21 cellular contexts compared by ENCODE assay signal in genomic region chrX:7318661-7319060, GRCh38.
"Had no signal": no experiment of that assay in that cellular context is flagged by ENCODE, and none has a peak within 500 bp of the region (broad histone marks: within the 10 kb centered on the region; RNA-seq: fewer than 3 reads in every experiment).

No MANE protein-coding gene starts in this region.

- H3K36me3 Mint-ChIP-seq: activated naive CD8-positive, alpha-beta T cell had no signal

- H3K4me3 ChIP-seq: coronary artery, mucosa of descending colon, skin epidermis, tibial artery, uterus had no signal

- H3K4me3 Mint-ChIP-seq: activated CD4-positive, alpha-beta T cell treated with anti-CD3 and anti-CD28 coated beads, Interleukin-2, amount 10 ng/mL, durations not matched to agents 7 days and 5 days; activated naive CD8-positive, alpha-beta T cell; activated T-cell treated with anti-CD3 and anti-CD28 coated beads, Interleukin-2, amount 50 U/mL, for 72 hours; naive thymus-derived CD4-positive, alpha-beta T cell; stimulated activated naive B cell treated with anti-CD40 and anti-IgM and Interleukin-4, amounts not matched to agents 10 μg/mL and 1 μg/mL and 100 μg/mL, for 72 hours had no signal

- ATAC-seq: activated T-cell treated with anti-CD3 and anti-CD28 coated beads, Interleukin-2, amount 50 U/mL, for 72 hours; mucosa of descending colon; naive thymus-derived CD4-positive, alpha-beta T cell; stimulated activated naive B cell treated with anti-CD40 and anti-IgM and Interleukin-4, amounts not matched to agents 10 μg/mL and 1 μg/mL and 100 μg/mL, for 72 hours had no signal

- DNase-seq: activated CD4-positive, alpha-beta T cell treated with anti-CD3 and anti-CD28 coated beads, Interleukin-2, amount 10 ng/mL, durations not matched to agents 7 days and 5 days; activated CD8-positive, alpha-beta memory T cell treated with anti-CD3 and anti-CD28 coated beads, Interleukin-2, amount 50 U/mL, for 48 hours; activated gamma-delta T cell; activated T-cell treated with anti-CD3 and anti-CD28 coated beads, Interleukin-2, amount 50 U/mL, for 72 hours; amniotic stem cell; central memory CD4-positive, alpha-beta T cell; effector CD8-positive, alpha-beta T cell; foreskin melanocyte; head of caudate nucleus; mucosa of descending colon; naive thymus-derived CD4-positive, alpha-beta T cell; stimulated activated CD4-positive, alpha-beta T cell treated with anti-CD3 and anti-CD28 coated beads, Interleukin-15, amount 100 ng/mL, for 24 hours; stimulated activated CD4-positive, alpha-beta T cell treated with anti-CD3 and anti-CD28 coated beads, Interleukin-4, amount 100 ng/mL, for 1 hour; stimulated activated naive B cell treated with anti-CD40 and anti-IgM and Interleukin-4, amounts not matched to agents 10 μg/mL and 1 μg/mL and 100 μg/mL, for 72 hours; T-helper 2 cell; tibial artery; uterus had no signal

- H3K27ac ChIP-seq: coronary artery, neutrophil, skin epidermis, tibial artery, uterus had no signal

- H3K4me1 Mint-ChIP-seq: activated CD4-positive, alpha-beta T cell treated with anti-CD3 and anti-CD28 coated beads, Interleukin-2, amount 10 ng/mL, durations not matched to agents 7 days and 5 days; naive thymus-derived CD4-positive, alpha-beta T cell had no signal

- H3K36me3 ChIP-seq: neutrophil, tibial artery, uterus had no signal

- H3K27ac Mint-ChIP-seq: activated CD4-positive, alpha-beta T cell treated with anti-CD3 and anti-CD28 coated beads, Interleukin-2, amount 10 ng/mL, durations not matched to agents 7 days and 5 days; activated naive CD8-positive, alpha-beta T cell; activated T-cell treated with anti-CD3 and anti-CD28 coated beads, Interleukin-2, amount 50 U/mL, for 72 hours; stimulated activated naive B cell treated with anti-CD40 and anti-IgM and Interleukin-4, amounts not matched to agents 10 μg/mL and 1 μg/mL and 100 μg/mL, for 72 hours had no signal

- H3K9me3 Mint-ChIP-seq: activated CD4-positive, alpha-beta T cell treated with anti-CD3 and anti-CD28 coated beads, Interleukin-2, amount 10 ng/mL, durations not matched to agents 7 days and 5 days; stimulated activated naive B cell treated with anti-CD40 and anti-IgM and Interleukin-4, amounts not matched to agents 10 μg/mL and 1 μg/mL and 100 μg/mL, for 72 hours had no signal

- H3K9me3 ChIP-seq: mucosa of descending colon, neutrophil, tibial artery, uterus had no signal

- H3K27me3 Mint-ChIP-seq: activated CD4-positive, alpha-beta T cell treated with anti-CD3 and anti-CD28 coated beads, Interleukin-2, amount 10 ng/mL, durations not matched to agents 7 days and 5 days; activated naive CD8-positive, alpha-beta T cell; naive thymus-derived CD4-positive, alpha-beta T cell; stimulated activated naive B cell treated with anti-CD40 and anti-IgM and Interleukin-4, amounts not matched to agents 10 μg/mL and 1 μg/mL and 100 μg/mL, for 72 hours had no signal

- H3K4me1 ChIP-seq: uterus had no signal

- H3K27me3 ChIP-seq: neutrophil, tibial artery, uterus had no signal
